ENCODE assay signal across 33 cellular contexts in the genomic region with DNA sequence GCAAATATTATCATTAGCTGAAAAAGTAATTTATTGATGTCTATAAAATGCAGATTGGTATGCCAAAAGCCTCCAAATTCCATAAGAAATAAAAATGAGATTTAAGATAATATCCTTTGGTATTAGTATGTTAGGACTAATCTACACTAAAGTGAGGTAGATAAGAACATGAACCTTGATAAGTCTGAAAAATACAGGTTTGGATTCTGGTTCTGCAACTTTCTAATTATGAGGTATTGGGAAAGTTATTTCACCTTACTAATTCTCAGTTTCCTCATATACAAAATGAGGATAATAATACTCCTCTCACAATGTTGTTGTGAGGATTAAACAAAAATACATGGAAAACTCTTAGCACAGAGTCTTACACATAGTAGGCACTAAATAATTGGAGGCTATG.
"Had no signal": no experiment of that assay in that cellular context is flagged by ENCODE, and none has a peak within 500 bp of the region (broad histone marks: within the 10 kb centered on the region; RNA-seq: fewer than 3 reads in every experiment).

No MANE protein-coding gene starts in this region.

- H3K4me1 ChIP-seq: adrenal gland, ascending aorta, breast epithelium had no signal

- ATAC-seq: activated naive CD4-positive, alpha-beta T cell treated with anti-CD3 and anti-CD28 coated beads, Interleukin-2, amount 50 U/mL, for 72 hours; activated naive CD8-positive, alpha-beta T cell treated with anti-CD3 and anti-CD28 coated beads, Interleukin-2, amount 50 U/mL, for 24 hours; activated T-cell treated with anti-CD3 and anti-CD28 coated beads, Interleukin-2, amount 50 U/mL, for 4 hours; activated T-cell treated with anti-CD3 and anti-CD28 coated beads, Interleukin-2, amount 50 U/mL, for 72 hours; activated T-helper 17 cell treated with anti-CD3 and anti-CD28 coated beads, Interleukin-2, amount 50 U/mL, for 72 hours had no signal

- H3K27ac ChIP-seq: adrenal gland, ascending aorta, brain microvascular endothelial cell, breast epithelium, cardiac muscle cell had no signal

- H3K9me3 ChIP-seq: adrenal gland, ascending aorta, breast epithelium had no signal

- FAIRE-seq: astrocyte, bronchial epithelial cell had no signal

- H3K27me3 ChIP-seq: adrenal gland, ascending aorta, brain microvascular endothelial cell, breast epithelium, cardiac muscle cell had no signal

- DNase-seq: activated effector memory CD4-positive, alpha-beta T cell treated with anti-CD3 and anti-CD28 coated beads, Interleukin-2, amount 50 U/mL, for 16 hours; activated effector memory CD4-positive, alpha-beta T cell treated with Interleukin-2 at 50 U/mL for 16 hours; activated gamma-delta T cell; activated gamma-delta T cell treated with Interleukin-2 at 50 U/mL for 16 hours; activated naive CD4-positive, alpha-beta T cell; activated naive CD4-positive, alpha-beta T cell treated with anti-CD3 and anti-CD28 coated beads for 36 hours; activated naive CD4-positive, alpha-beta T cell treated with anti-CD3 and anti-CD28 coated beads, Interleukin-2, amount 10 ng/mL, durations not matched to agents 7 days and 5 days; activated naive CD4-positive, alpha-beta T cell treated with anti-CD3 and anti-CD28 coated beads, Interleukin-2, amount 50 U/mL, for 16 hours; activated naive CD4-positive, alpha-beta T cell treated with Interleukin-2 at 50 U/mL for 16 hours; activated naive CD8-positive, alpha-beta T cell treated with anti-CD3 and anti-CD28 coated beads for 36 hours; activated naive CD8-positive, alpha-beta T cell treated with anti-CD3 and anti-CD28 coated beads, Interleukin-2, amount 10 ng/mL, durations not matched to agents 7 days and 5 days; activated naive CD8-positive, alpha-beta T cell treated with anti-CD3 and anti-CD28 coated beads, Interleukin-2, amount 50 U/mL, for 24 hours; activated T-cell treated with anti-CD3 and anti-CD28 coated beads, Interleukin-2, amount 50 U/mL, for 1 hour; activated T-cell treated with anti-CD3 and anti-CD28 coated beads, Interleukin-2, amount 50 U/mL, for 24 hours; activated T-cell treated with anti-CD3 and anti-CD28 coated beads, Interleukin-2, amount 50 U/mL, for 4 hours; activated T-cell treated with anti-CD3 and anti-CD28 coated beads, Interleukin-2, amount 50 U/mL, for 48 hours; activated T-cell treated with anti-CD3 and anti-CD28 coated beads, Interleukin-2, amount 50 U/mL, for 72 hours; adrenal gland; amniotic stem cell; amygdala; anterior cingulate cortex; aorta; brain microvascular endothelial cell; caudate nucleus; central memory CD4-positive, alpha-beta T cell; cerebellar nuclear complex had no signal

- H3K36me3 ChIP-seq: adrenal gland, ascending aorta, brain microvascular endothelial cell, breast epithelium, cardiac muscle cell had no signal

- H3K4me3 ChIP-seq: adrenal gland, ascending aorta, breast epithelium, cardiac muscle cell had no signal
